Comparison of ENCODE assay signal across 8 cellular contexts in genomic region chr4:67762091-67762490, GRCh38. TPM values are rescaled to one million over a fixed set of nuclear protein-coding genes. Genes with fewer than 3 reads are reported as not detected.
DNase-seq lines count a peak whose midpoint lies in the region; ATAC-seq and TF ChIP-seq lines count a peak whose summit lies in the region.

No MANE protein-coding gene starts in this region.

- H3K4me1 Mint-ChIP-seq in activated CD8-positive, alpha-beta memory T cell treated with anti-CD3 and anti-CD28 coated beads, Interleukin-2, amount 10 ng/mL, durations not matched to agents 7 days and 5 days, result peaks cover 4% of the 10 kb centered on the region

- H3K27ac Mint-ChIP-seq in activated CD8-positive, alpha-beta memory T cell treated with anti-CD3 and anti-CD28 coated beads, Interleukin-2, amount 10 ng/mL, durations not matched to agents 7 days and 5 days, result no peak overlapping the region

- no peaks in the 10 kb centered on the region for H3K9me3 Mint-ChIP-seq in activated CD8-positive, alpha-beta memory T cell treated with anti-CD3 and anti-CD28 coated beads, Interleukin-2, amount 10 ng/mL, durations not matched to agents 7 days and 5 days (ENCODE audit: low read depth)

- H3K36me3 Mint-ChIP-seq in activated CD8-positive, alpha-beta memory T cell treated with anti-CD3 and anti-CD28 coated beads, Interleukin-2, amount 10 ng/mL, durations not matched to agents 7 days and 5 days, result no peaks in the 10 kb centered on the region

- no peak overlapping the region for H3K4me3 Mint-ChIP-seq in activated CD8-positive, alpha-beta memory T cell treated with anti-CD3 and anti-CD28 coated beads, Interleukin-2, amount 10 ng/mL, durations not matched to agents 7 days and 5 days

- H3K4me3 ChIP-seq in skeletal muscle cell (ENCODE audit: low read depth, low read length), result no peak overlapping the region

- CTCF ChIA-PET in activated CD8-positive, alpha-beta memory T cell treated with anti-CD3 and anti-CD28 coated beads, Interleukin-2, amount 10 ng/mL, durations not matched to agents 7 days and 5 days (lab: Charles Lee), result no interaction called here

- peak; percentile 51 for ATAC-seq in activated CD8-positive, alpha-beta memory T cell treated with anti-CD3 and anti-CD28 coated beads, Interleukin-2, amount 10 ng/mL, durations not matched to agents 7 days and 5 days
- ATAC-seq in HG02870 (IDR thresholded peaks at IDR 0.05; ENCODE audit: unreplicated experiment), result peak; percentile 100
- peak; percentile 84 for ATAC-seq in SK-N-SH treated with all-trans-retinoic acid at 6 μM for 48 hours

- no peak for DNase-seq in activated CD8-positive, alpha-beta memory T cell treated with anti-CD3 and anti-CD28 coated beads, Interleukin-2, amount 10 ng/mL, durations not matched to agents 7 days and 5 days
- no peak for DNase-seq in activated CD8-positive, alpha-beta memory T cell treated with anti-CD3 and anti-CD28 coated beads, Interleukin-2, amount 50 U/mL, for 4 hours
- peak; percentile 28 for DNase-seq in skeletal muscle cell (ENCODE audit: low read depth)
- DNase-seq in NCI-H345 treated with DMSO at 0.1 percent for 48 hours (lab: John Stamatoyannopoulos, UW; ENCODE audit: unreplicated experiment), result no peak
- DNase-seq in COR-L47 (lab: John Stamatoyannopoulos, UW), result no peak
- DNase-seq in mesenteric fat pad (ENCODE audit: low spot score), result no peak

- peaks cover 4% of the 10 kb centered on the region for H3K27me3 Mint-ChIP-seq in activated CD8-positive, alpha-beta memory T cell treated with anti-CD3 and anti-CD28 coated beads, Interleukin-2, amount 10 ng/mL, durations not matched to agents 7 days and 5 days

TF ChIP-seq in SK-N-SH treated with all-trans-retinoic acid at 6 μM for 48 hours, 23 proteins besides CTCF, POLR2A, EP300 and RAD21:
- TF ChIP-seq, protein P1, sequence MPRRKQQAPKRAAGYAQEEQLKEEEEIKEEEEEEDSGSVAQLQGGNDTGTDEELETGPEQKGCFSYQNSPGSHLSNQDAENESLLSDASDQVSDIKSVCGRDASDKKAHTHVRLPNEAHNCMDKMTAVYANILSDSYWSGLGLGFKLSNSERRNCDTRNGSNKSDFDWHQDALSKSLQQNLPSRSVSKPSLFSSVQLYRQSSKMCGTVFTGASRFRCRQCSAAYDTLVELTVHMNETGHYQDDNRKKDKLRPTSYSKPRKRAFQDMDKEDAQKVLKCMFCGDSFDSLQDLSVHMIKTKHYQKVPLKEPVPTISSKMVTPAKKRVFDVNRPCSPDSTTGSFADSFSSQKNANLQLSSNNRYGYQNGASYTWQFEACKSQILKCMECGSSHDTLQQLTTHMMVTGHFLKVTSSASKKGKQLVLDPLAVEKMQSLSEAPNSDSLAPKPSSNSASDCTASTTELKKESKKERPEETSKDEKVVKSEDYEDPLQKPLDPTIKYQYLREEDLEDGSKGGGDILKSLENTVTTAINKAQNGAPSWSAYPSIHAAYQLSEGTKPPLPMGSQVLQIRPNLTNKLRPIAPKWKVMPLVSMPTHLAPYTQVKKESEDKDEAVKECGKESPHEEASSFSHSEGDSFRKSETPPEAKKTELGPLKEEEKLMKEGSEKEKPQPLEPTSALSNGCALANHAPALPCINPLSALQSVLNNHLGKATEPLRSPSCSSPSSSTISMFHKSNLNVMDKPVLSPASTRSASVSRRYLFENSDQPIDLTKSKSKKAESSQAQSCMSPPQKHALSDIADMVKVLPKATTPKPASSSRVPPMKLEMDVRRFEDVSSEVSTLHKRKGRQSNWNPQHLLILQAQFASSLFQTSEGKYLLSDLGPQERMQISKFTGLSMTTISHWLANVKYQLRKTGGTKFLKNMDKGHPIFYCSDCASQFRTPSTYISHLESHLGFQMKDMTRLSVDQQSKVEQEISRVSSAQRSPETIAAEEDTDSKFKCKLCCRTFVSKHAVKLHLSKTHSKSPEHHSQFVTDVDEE (CRISPR knock-in tag; IDR thresholded peaks at IDR 0.05), result no peak
- TF ChIP-seq ZNF70 (CRISPR knock-in tag; IDR thresholded peaks at IDR 0.05), result no peak
- no peak for TF ChIP-seq ESRRG (CRISPR knock-in tag; IDR thresholded peaks at IDR 0.05)
- no peak for TF ChIP-seq ZFP30 (CRISPR knock-in tag; IDR thresholded peaks at IDR 0.05)
- TF ChIP-seq TOX (CRISPR knock-in tag; IDR thresholded peaks at IDR 0.05; ENCODE audit: borderline replicate concordance), result no peak
- no peak for TF ChIP-seq PPARA (CRISPR knock-in tag; IDR thresholded peaks at IDR 0.05; ENCODE audit: borderline replicate concordance)
- TF ChIP-seq SNAI2 (CRISPR knock-in tag; IDR thresholded peaks at IDR 0.05), result no peak
- no peak for TF ChIP-seq CSDC2 (CRISPR knock-in tag; IDR thresholded peaks at IDR 0.05)
- TF ChIP-seq GLIS3 (CRISPR knock-in tag; IDR thresholded peaks at IDR 0.05), result no peak
TF ChIP-seq in SK-N-SH treated with all-trans-retinoic acid at 6 μM for 48 hours: peak in this region for 0.

RNA-seq across cellular contexts. Expression of gene GNRHR, which starts 7.9 kb away (rescaled TPM):
- total RNA-seq in activated CD8-positive, alpha-beta memory T cell treated with anti-CD3 and anti-CD28 coated beads, Interleukin-2, amount 10 ng/mL, durations not matched to agents 7 days and 5 days, result not detected
- not detected for total RNA-seq in mesenteric fat pad
